Comparison of ENCODE assay signal across 14 cellular contexts in genomic region chr7:150788474-150789269, GRCh38. TPM values are rescaled to one million over a fixed set of nuclear protein-coding genes. Genes with fewer than 3 reads are reported as not detected.
DNase-seq lines count a peak whose midpoint lies in the region; ATAC-seq and TF ChIP-seq lines count a peak whose summit lies in the region.
"Had no signal": no experiment of that assay in that cellular context is flagged by ENCODE, and none has a peak within 500 bp of the region (broad histone marks: within the 10 kb centered on the region; RNA-seq: fewer than 3 reads in every experiment).

No MANE protein-coding gene starts in this region.

- no peak for TF ChIP-seq POLR2A in esophagus muscularis mucosa (IDR thresholded peaks at IDR 0.05; ENCODE audit: low read depth)
- no peak for TF ChIP-seq POLR2A in upper lobe of left lung (IDR thresholded peaks at IDR 0.05)

- intact Hi-C loops in esophagus muscularis mucosa (cut with DNase I) = no loop called here

- no peak for TF ChIP-seq CTCF in esophagus muscularis mucosa (IDR thresholded peaks at IDR 0.05)
- TF ChIP-seq CTCF in upper lobe of left lung (IDR thresholded peaks at IDR 0.05) = no peak

- DNase-seq in NCI-H1092 (lab: John Stamatoyannopoulos, UW) (peak; percentile 5), NCI-H1092 treated with DMSO at 0.1 percent for 48 hours (lab: John Stamatoyannopoulos, UW) (no peak), esophagus muscularis mucosa (ENCODE audit: extremely low spot score) (no peak), upper lobe of left lung (no peak), NCI-H128 (lab: John Stamatoyannopoulos, UW; ENCODE audit: unreplicated experiment) (no peak), SW 1271 (lab: John Stamatoyannopoulos, UW) (no peak), HCEC 1CT (no peak)
- DNase-seq: activated naive CD8-positive, alpha-beta T cell treated with anti-CD3 and anti-CD28 coated beads for 36 hours; effector CD4-positive, alpha-beta T cell; T-helper 2 cell had no signal

- TF ChIP-seq EP300 in esophagus muscularis mucosa (IDR thresholded peaks at IDR 0.05) (no peak), upper lobe of left lung (IDR thresholded peaks at IDR 0.05) (no peak)

- H3K9ac ChIP-seq in mucosa of rectum (ENCODE audit: low read depth in 1 of 2, low read length in 2 of 2) = peak overlapping the region; percentile 56 to 71

- no peaks in the 10 kb centered on the region for H3K9me3 ChIP-seq in esophagus muscularis mucosa
- no peaks in the 10 kb centered on the region for H3K9me3 ChIP-seq in mucosa of rectum (ENCODE audit: control insufficient read depth in 2 of 2, low read length in 2 of 2)
- H3K9me3 ChIP-seq in upper lobe of left lung = no peaks in the 10 kb centered on the region

- H3K4me3 ChIP-seq in esophagus muscularis mucosa (no peak overlapping the region), mucosa of rectum (ENCODE audit: low read length in 2 of 2) (no peak overlapping the region), upper lobe of left lung (no peak overlapping the region)

- H3K27me3 ChIP-seq in esophagus muscularis mucosa = no peaks in the 10 kb centered on the region
- no peaks in the 10 kb centered on the region for H3K27me3 ChIP-seq in mucosa of rectum (ENCODE audit: control insufficient read depth in 2 of 2, insufficient read depth in 2 of 2, low read length in 2 of 2)
- no peaks in the 10 kb centered on the region for H3K27me3 ChIP-seq in upper lobe of left lung

- peak; percentile 2 to 74 for ATAC-seq in upper lobe of left lung (ENCODE audit: low FRiP score in 2 of 2)

- H3K27ac ChIP-seq in esophagus muscularis mucosa (replicated peaks in 1 of 4) (peak overlapping the region; percentile 45 to 63 (median 56)), mucosa of rectum (ENCODE audit: low read depth in 2 of 2, low read length in 2 of 2) (peak overlapping the region; percentile 81 to 88), upper lobe of left lung (peak overlapping the region; percentile 71 to 83 (median 72))
- H3K27ac ChIP-seq: 22Rv1 had no signal

- peaks cover 0 to 12% (median 2%) of the 10 kb centered on the region in 4 donors for H3K36me3 ChIP-seq in esophagus muscularis mucosa
- peaks cover 16 to 36% of the 10 kb centered on the region in 2 donors for H3K36me3 ChIP-seq in mucosa of rectum (ENCODE audit: control insufficient read depth in 2 of 2, insufficient read depth in 2 of 2, low read length in 2 of 2)
- peaks cover 0 to 3% (median 0%) of the 10 kb centered on the region in 4 donors for H3K36me3 ChIP-seq in upper lobe of left lung

- WGBS in esophagus muscularis mucosa = 69% methylated on average over 9 of the region's 9 CpGs
- WGBS in upper lobe of left lung, 2 donors = 62 to 80% methylated on average over 9 of the region's 9 CpGs

- peaks cover 25 to 45% (median 36%) of the 10 kb centered on the region in 4 donors for H3K4me1 ChIP-seq in esophagus muscularis mucosa
- peaks cover 43% of the 10 kb centered on the region in 2 donors for H3K4me1 ChIP-seq in mucosa of rectum (ENCODE audit: control insufficient read depth in 2 of 2, insufficient read depth in 2 of 2, low read length in 2 of 2)
- peaks cover 20 to 45% (median 37%) of the 10 kb centered on the region in 4 donors for H3K4me1 ChIP-seq in upper lobe of left lung

RNA-seq across cellular contexts. Expression of gene TMEM176B, which starts 11.5 kb away (rescaled TPM):
- total RNA-seq in esophagus muscularis mucosa (10 to 100 TPM; 19.5 to 58.2 (median 54.1) TPM), upper lobe of left lung (10 to 100 TPM; 10.5 to 82.8 (median 27.4) TPM)
- total RNA-seq: activated naive CD8-positive, alpha-beta T cell treated with anti-CD3 and anti-CD28 coated beads for 36 hours; myocyte had no signal

RNA-seq across cellular contexts. Expression of gene TMEM176A, which starts 11.9 kb away (rescaled TPM):
- 10 to 100 TPM; 11.6 to 47.7 (median 35.5) TPM for total RNA-seq in esophagus muscularis mucosa
- total RNA-seq in upper lobe of left lung = 10 to 100 TPM in 5 of 6 donors, 1 to 10 TPM in 1; 8.4 to 67.9 (median 16.3) TPM
- total RNA-seq: activated naive CD8-positive, alpha-beta T cell treated with anti-CD3 and anti-CD28 coated beads for 36 hours; myocyte had no signal

RNA-seq across cellular contexts. Expression of gene GIMAP5, which starts 51.5 kb away (rescaled TPM):
- total RNA-seq in esophagus muscularis mucosa (10 to 100 TPM; 26.9 to 48.2 (median 28.6) TPM), upper lobe of left lung (100 to 1,000 TPM in 1 of 6 donors, 10 to 100 TPM in 5; 28.0 to 103 (median 41.3) TPM)
- total RNA-seq: HT-29, myocyte had no signal
